ENCODE assay signal across 12 cellular contexts in genomic region chr14:64195194-64195593, GRCh38.
DNase-seq lines count a peak whose midpoint lies in the region; ATAC-seq and TF ChIP-seq lines count a peak whose summit lies in the region.
"Had no signal": no experiment of that assay in that cellular context is flagged by ENCODE, and none has a peak within 500 bp of the region (broad histone marks: within the 10 kb centered on the region; RNA-seq: fewer than 3 reads in every experiment).

No MANE protein-coding gene starts in this region.

- H3K9ac ChIP-seq in GM23248: no peak overlapping the region

- H3K4me1 ChIP-seq in cardiac muscle cell (ENCODE audit: low read depth): peaks cover 34% of the 10 kb centered on the region
- H3K4me1 ChIP-seq in GM23248 (ENCODE audit: insufficient read depth): no peaks in the 10 kb centered on the region
- no peaks in the 10 kb centered on the region for H3K4me1 ChIP-seq in BE2C

- no peaks in the 10 kb centered on the region for H3K27me3 Mint-ChIP-seq in activated T-helper 17 cell treated with anti-CD3 and anti-CD28 coated beads, Interleukin-2, amount 50 U/mL, for 72 hours
- no peaks in the 10 kb centered on the region for H3K27me3 Mint-ChIP-seq in stimulated activated naive B cell treated with anti-CD40 and anti-IgM and Interleukin-4, amounts not matched to agents 10 μg/mL and 1 μg/mL and 100 μg/mL, for 72 hours

- H3K36me3 Mint-ChIP-seq in activated T-helper 17 cell treated with anti-CD3 and anti-CD28 coated beads, Interleukin-2, amount 50 U/mL, for 72 hours (ENCODE audit: low read depth): peaks cover 28% of the 10 kb centered on the region
- peaks cover 1 to 11% of the 10 kb centered on the region in 2 donors for H3K36me3 Mint-ChIP-seq in stimulated activated naive B cell treated with anti-CD40 and anti-IgM and Interleukin-4, amounts not matched to agents 10 μg/mL and 1 μg/mL and 100 μg/mL, for 72 hours

- H3F3A ChIP-seq in GM23248 (ENCODE audit: insufficient read depth): no peaks in the 10 kb centered on the region

- no peaks in the 10 kb centered on the region for H3K79me2 ChIP-seq in GM23248 (ENCODE audit: insufficient read depth)

- peak overlapping the region; percentile 73 for H3K4me3 Mint-ChIP-seq in activated T-helper 17 cell treated with anti-CD3 and anti-CD28 coated beads, Interleukin-2, amount 50 U/mL, for 72 hours
- H3K4me3 Mint-ChIP-seq in stimulated activated naive B cell treated with anti-CD40 and anti-IgM and Interleukin-4, amounts not matched to agents 10 μg/mL and 1 μg/mL and 100 μg/mL, for 72 hours: peak overlapping the region; percentile 34 to 64

- H3K9me3 ChIP-seq in cardiac muscle cell (ENCODE audit: low read depth): no peaks in the 10 kb centered on the region
- H3K9me3 ChIP-seq in GM23248 (ENCODE audit: low read depth): no peaks in the 10 kb centered on the region
- H3K9me3 ChIP-seq in BE2C: no peaks in the 10 kb centered on the region; the same call in 1 of the 2 replicates
- H3K9me3 ChIP-seq: SJSA1, suprapubic skin had no signal

- ATAC-seq in HG02852 (IDR thresholded peaks at IDR 0.05; ENCODE audit: unreplicated experiment): peak; percentile 67
- peak; percentile 69 for ATAC-seq in activated T-helper 17 cell treated with anti-CD3 and anti-CD28 coated beads, Interleukin-2, amount 50 U/mL, for 72 hours (replicated peaks)
- ATAC-seq in stimulated activated naive B cell treated with anti-CD40 and anti-IgM and Interleukin-4, amounts not matched to agents 10 μg/mL and 1 μg/mL and 100 μg/mL, for 72 hours (replicated peaks): peak; percentile 67 to 68

- intact Hi-C loops in cardiac septum (cut with DNase I): no loop called here

- H3K27ac ChIP-seq in cardiac muscle cell: peak overlapping the region; percentile 49
- no peak overlapping the region for H3K27ac ChIP-seq in GM23248
- H3K27ac ChIP-seq: coronary artery, SJSA1, suprapubic skin had no signal

- WGBS in GM23248 (ENCODE audit: low coverage in 1 of 2, low lambda C conversion rate in 2 of 2, missing lambda C conversion rate in 2 of 2), 2 experiments: 87 to 91% methylated on average over 3 of the region's 3 CpGs

- no peaks in the 10 kb centered on the region for H4K20me1 ChIP-seq in GM23248 (ENCODE audit: insufficient read depth)

- H3K9me3 Mint-ChIP-seq in activated T-helper 17 cell treated with anti-CD3 and anti-CD28 coated beads, Interleukin-2, amount 50 U/mL, for 72 hours: no peaks in the 10 kb centered on the region
- H3K9me3 Mint-ChIP-seq in stimulated activated naive B cell treated with anti-CD40 and anti-IgM and Interleukin-4, amounts not matched to agents 10 μg/mL and 1 μg/mL and 100 μg/mL, for 72 hours: no peaks in the 10 kb centered on the region

- H3K4me1 Mint-ChIP-seq in activated T-helper 17 cell treated with anti-CD3 and anti-CD28 coated beads, Interleukin-2, amount 50 U/mL, for 72 hours: peaks cover 31% of the 10 kb centered on the region
- H3K4me1 Mint-ChIP-seq in stimulated activated naive B cell treated with anti-CD40 and anti-IgM and Interleukin-4, amounts not matched to agents 10 μg/mL and 1 μg/mL and 100 μg/mL, for 72 hours: peaks cover 40 to 44% of the 10 kb centered on the region in 2 donors

- in situ Hi-C loops in GM23248 (cut with MboI): no loop called here

- peak overlapping the region; percentile 91 for H3K27ac Mint-ChIP-seq in activated T-helper 17 cell treated with anti-CD3 and anti-CD28 coated beads, Interleukin-2, amount 50 U/mL, for 72 hours
- peak overlapping the region; percentile 75 for H3K27ac Mint-ChIP-seq in stimulated activated naive B cell treated with anti-CD40 and anti-IgM and Interleukin-4, amounts not matched to agents 10 μg/mL and 1 μg/mL and 100 μg/mL, for 72 hours

- H3K27me3 ChIP-seq in cardiac muscle cell (no peaks in the 10 kb centered on the region), GM23248 (replicated peaks; ENCODE audit: insufficient read depth) (no peaks in the 10 kb centered on the region), BE2C (no peaks in the 10 kb centered on the region)
- H3K27me3 ChIP-seq: SJSA1, suprapubic skin had no signal

- H3K4me3 ChIP-seq in cardiac muscle cell (no peak overlapping the region), GM23248 (no peak overlapping the region), BE2C (ENCODE audit: low read depth, low read length) (no peak overlapping the region)
- H3K4me3 ChIP-seq: coronary artery, SJSA1, suprapubic skin had no signal

- no peak overlapping the region for H3K4me2 ChIP-seq in GM23248 (ENCODE audit: unreplicated experiment)

- H3K9me2 ChIP-seq in GM23248 (ENCODE audit: insufficient read depth): no peaks in the 10 kb centered on the region

- no peaks in the 10 kb centered on the region for H3K36me3 ChIP-seq in cardiac muscle cell
- no peaks in the 10 kb centered on the region for H3K36me3 ChIP-seq in GM23248 (ENCODE audit: low read depth)
- H3K36me3 ChIP-seq in BE2C: no peaks in the 10 kb centered on the region; the same call in 1 of the 2 replicates

- H2AFZ ChIP-seq in GM23248: no peak overlapping the region

- TF ChIP-seq CTCF in cardiac muscle cell (IDR thresholded peaks at IDR 0.05; ENCODE audit: low read depth, low read length): no peak
- no peak for TF ChIP-seq CTCF in BE2C (IDR thresholded peaks at IDR 0.05; ENCODE audit: low read depth, low read length)

- DNase-seq in cardiac muscle cell (ENCODE audit: low read depth in 1 of 2, low spot score in 1 of 2): no peak
- DNase-seq in cardiac septum (ENCODE audit: low spot score): no peak
- DNase-seq in stimulated activated naive B cell treated with anti-CD40 and anti-IgM and Interleukin-4, amounts not matched to agents 10 μg/mL and 1 μg/mL and 100 μg/mL, for 72 hours: no peak
- DNase-seq in GM23248: no peak
- DNase-seq in NCI-H1105 (lab: John Stamatoyannopoulos, UW): no peak
- DNase-seq in BE2C: no peak
- DNase-seq: head of caudate nucleus had no signal
